In the genomic region with DNA sequence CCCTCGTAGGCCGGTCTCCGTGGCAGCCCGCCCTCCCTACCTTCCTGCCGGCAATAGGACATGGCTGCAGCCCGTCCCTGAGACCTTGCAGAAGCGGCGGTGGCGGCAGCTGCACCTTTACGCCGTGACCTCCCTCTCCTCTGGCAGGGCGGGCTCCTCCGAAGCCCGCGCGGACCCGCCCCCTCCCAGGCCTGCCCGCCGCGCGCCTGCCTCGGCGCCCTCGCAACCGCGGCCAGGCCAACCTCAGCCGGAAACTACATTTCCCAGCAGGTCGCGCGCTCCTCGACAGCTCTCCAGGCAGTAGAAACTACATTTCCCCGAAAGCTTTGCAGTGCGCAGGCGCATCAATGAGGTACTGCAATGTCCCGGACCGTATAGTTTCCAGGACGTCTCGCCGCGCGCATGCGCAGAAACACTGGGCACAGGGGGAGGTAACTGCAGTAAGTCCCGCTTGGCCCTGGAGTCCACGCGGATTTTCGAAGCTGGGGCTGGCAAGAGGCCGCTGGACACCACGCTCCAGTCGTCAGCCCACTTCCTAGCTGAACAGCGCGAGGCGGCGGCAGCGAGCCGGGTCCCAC, we compare ENCODE assay signal across 1 cellular context.
A peak's percentile ranks its signal among the peaks of the same experiment; 100 is the strongest.
TF ChIP-seq lines count a peak whose summit lies in the region.

A gene (minus strand): TSS at position 256 of the 578 bp plus-strand sequence. CDS start 194 bp downstream, at position 62.
A gene with protein sequence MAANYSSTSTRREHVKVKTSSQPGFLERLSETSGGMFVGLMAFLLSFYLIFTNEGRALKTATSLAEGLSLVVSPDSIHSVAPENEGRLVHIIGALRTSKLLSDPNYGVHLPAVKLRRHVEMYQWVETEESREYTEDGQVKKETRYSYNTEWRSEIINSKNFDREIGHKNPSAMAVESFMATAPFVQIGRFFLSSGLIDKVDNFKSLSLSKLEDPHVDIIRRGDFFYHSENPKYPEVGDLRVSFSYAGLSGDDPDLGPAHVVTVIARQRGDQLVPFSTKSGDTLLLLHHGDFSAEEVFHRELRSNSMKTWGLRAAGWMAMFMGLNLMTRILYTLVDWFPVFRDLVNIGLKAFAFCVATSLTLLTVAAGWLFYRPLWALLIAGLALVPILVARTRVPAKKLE (plus strand): TSS at position 438 of the 578 bp plus-strand sequence. CDS start 142 bp downstream, outside the sequence.

TF ChIP-seq in WTC11, 78 proteins besides CTCF, POLR2A, EP300 and RAD21 (continued from another document):
- TF ChIP-seq, protein P1, sequence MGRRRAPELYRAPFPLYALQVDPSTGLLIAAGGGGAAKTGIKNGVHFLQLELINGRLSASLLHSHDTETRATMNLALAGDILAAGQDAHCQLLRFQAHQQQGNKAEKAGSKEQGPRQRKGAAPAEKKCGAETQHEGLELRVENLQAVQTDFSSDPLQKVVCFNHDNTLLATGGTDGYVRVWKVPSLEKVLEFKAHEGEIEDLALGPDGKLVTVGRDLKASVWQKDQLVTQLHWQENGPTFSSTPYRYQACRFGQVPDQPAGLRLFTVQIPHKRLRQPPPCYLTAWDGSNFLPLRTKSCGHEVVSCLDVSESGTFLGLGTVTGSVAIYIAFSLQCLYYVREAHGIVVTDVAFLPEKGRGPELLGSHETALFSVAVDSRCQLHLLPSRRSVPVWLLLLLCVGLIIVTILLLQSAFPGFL (CRISPR knock-in tag; IDR thresholded peaks at IDR 0.05; ENCODE audit: borderline replicate concordance): no peak
- no peak; the same call in 1 of the 2 replicates for TF ChIP-seq ATF1 (CRISPR knock-in tag; IDR thresholded peaks at IDR 0.05)
- peak; percentile 52; the same call in 1 of the 2 replicates for TF ChIP-seq TEAD1 (CRISPR knock-in tag; IDR thresholded peaks at IDR 0.05)
- no peak for TF ChIP-seq CBFB (CRISPR knock-in tag; IDR thresholded peaks at IDR 0.05; ENCODE audit: low read depth)
- TF ChIP-seq, protein P2, sequence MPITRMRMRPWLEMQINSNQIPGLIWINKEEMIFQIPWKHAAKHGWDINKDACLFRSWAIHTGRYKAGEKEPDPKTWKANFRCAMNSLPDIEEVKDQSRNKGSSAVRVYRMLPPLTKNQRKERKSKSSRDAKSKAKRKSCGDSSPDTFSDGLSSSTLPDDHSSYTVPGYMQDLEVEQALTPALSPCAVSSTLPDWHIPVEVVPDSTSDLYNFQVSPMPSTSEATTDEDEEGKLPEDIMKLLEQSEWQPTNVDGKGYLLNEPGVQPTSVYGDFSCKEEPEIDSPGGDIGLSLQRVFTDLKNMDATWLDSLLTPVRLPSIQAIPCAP (CRISPR knock-in tag; IDR thresholded peaks at IDR 0.05): no peak
- no peak for TF ChIP-seq PRRX2 (CRISPR knock-in tag; IDR thresholded peaks at IDR 0.05)
- TF ChIP-seq FOXJ3 (CRISPR knock-in tag; IDR thresholded peaks at IDR 0.05; ENCODE audit: borderline replicate concordance): no peak
- TF ChIP-seq ZNF219 (CRISPR knock-in tag; IDR thresholded peaks at IDR 0.05; ENCODE audit: borderline replicate concordance): no peak
- TF ChIP-seq, protein P3, sequence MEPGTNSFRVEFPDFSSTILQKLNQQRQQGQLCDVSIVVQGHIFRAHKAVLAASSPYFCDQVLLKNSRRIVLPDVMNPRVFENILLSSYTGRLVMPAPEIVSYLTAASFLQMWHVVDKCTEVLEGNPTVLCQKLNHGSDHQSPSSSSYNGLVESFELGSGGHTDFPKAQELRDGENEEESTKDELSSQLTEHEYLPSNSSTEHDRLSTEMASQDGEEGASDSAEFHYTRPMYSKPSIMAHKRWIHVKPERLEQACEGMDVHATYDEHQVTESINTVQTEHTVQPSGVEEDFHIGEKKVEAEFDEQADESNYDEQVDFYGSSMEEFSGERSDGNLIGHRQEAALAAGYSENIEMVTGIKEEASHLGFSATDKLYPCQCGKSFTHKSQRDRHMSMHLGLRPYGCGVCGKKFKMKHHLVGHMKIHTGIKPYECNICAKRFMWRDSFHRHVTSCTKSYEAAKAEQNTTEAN (CRISPR knock-in tag; IDR thresholded peaks at IDR 0.05): 0 out of 2 replicates have a peak, but pooled peaks have one; percentile 7
- TF ChIP-seq SP1 (CRISPR knock-in tag; conservative IDR thresholded peaks at IDR 0.05): peak; percentile 75
- no peak for TF ChIP-seq IRF2 (CRISPR knock-in tag; IDR thresholded peaks at IDR 0.05; ENCODE audit: borderline replicate concordance, low read depth)
- no peak for TF ChIP-seq JAZF1 (CRISPR knock-in tag; IDR thresholded peaks at IDR 0.05)
- 0 out of 2 replicates have a peak, but pooled peaks have one; percentile 2 for TF ChIP-seq MYBL2 (CRISPR knock-in tag; IDR thresholded peaks at IDR 0.05)
